ENCODE assay signal across 17 cellular contexts in the genomic region with DNA sequence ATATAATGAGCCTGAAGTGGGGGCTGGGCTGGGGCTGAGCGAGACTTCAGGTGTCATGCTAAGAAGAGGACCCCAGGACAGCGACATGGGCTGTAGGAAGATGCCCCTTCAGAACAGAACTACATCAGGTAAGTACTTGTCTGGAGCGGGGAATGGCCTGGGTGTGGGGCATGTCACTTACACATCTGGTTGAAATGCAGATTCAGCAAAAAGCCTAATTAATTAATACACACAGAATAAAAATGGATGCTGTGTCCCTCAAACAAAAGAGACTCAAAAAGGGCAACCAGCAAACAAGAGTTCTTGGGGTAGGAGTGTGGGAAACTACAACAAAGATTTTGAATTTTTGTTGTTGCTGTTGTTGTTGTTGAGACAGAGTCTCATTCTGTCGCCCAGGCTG. TPM values are rescaled to one million over a fixed set of nuclear protein-coding genes. Genes with fewer than 3 reads are reported as not detected.
DNase-seq lines count a peak whose midpoint lies in the region; ATAC-seq lines count a peak whose summit lies in the region.
"Had no signal": no experiment of that assay in that cellular context is flagged by ENCODE, and none has a peak within 500 bp of the region (broad histone marks: within the 10 kb centered on the region; RNA-seq: fewer than 3 reads in every experiment).

No MANE protein-coding gene starts in this region.

- H3K9me3 Mint-ChIP-seq in activated CD4-positive, alpha-beta T cell treated with anti-CD3 and anti-CD28 coated beads, Interleukin-2, amount 10 ng/mL, durations not matched to agents 24 days and 14 days = no peaks in the 10 kb centered on the region
- H3K9me3 Mint-ChIP-seq in stimulated activated naive CD8-positive, alpha-beta T cell treated with anti-CD3 and anti-CD28 coated beads, Interleukin-15, Interleukin-2, amounts not matched to agents 100 ng/mL and 50 ng/mL, for 24 hours = no peaks in the 10 kb centered on the region
- peaks cover 5% of the 10 kb centered on the region for H3K9me3 Mint-ChIP-seq in activated CD8-positive, alpha-beta T cell treated with anti-CD3 and anti-CD28 coated beads, Interleukin-2, amount 10 ng/mL, durations not matched to agents 7 days and 5 days (ENCODE audit: insufficient read depth)
- H3K9me3 Mint-ChIP-seq in stimulated activated memory B cell treated with anti-CD40 and anti-IgM and Interleukin-4, amounts not matched to agents 10 μg/mL and 1 μg/mL and 100 μg/mL, for 72 hours = peaks cover 2% of the 10 kb centered on the region

- no peak overlapping the region for H3K27ac Mint-ChIP-seq in activated CD4-positive, alpha-beta T cell treated with anti-CD3 and anti-CD28 coated beads, Interleukin-2, amount 10 ng/mL, durations not matched to agents 24 days and 14 days
- H3K27ac Mint-ChIP-seq in stimulated activated naive CD8-positive, alpha-beta T cell treated with anti-CD3 and anti-CD28 coated beads, Interleukin-15, Interleukin-2, amounts not matched to agents 100 ng/mL and 50 ng/mL, for 24 hours = no peak overlapping the region
- no peak overlapping the region for H3K27ac Mint-ChIP-seq in activated CD8-positive, alpha-beta T cell treated with anti-CD3 and anti-CD28 coated beads, Interleukin-2, amount 10 ng/mL, durations not matched to agents 7 days and 5 days
- H3K27ac Mint-ChIP-seq in stimulated activated memory B cell treated with anti-CD40 and anti-IgM and Interleukin-4, amounts not matched to agents 10 μg/mL and 1 μg/mL and 100 μg/mL, for 72 hours = no peak overlapping the region

- H3K4me1 Mint-ChIP-seq in activated CD4-positive, alpha-beta T cell treated with anti-CD3 and anti-CD28 coated beads, Interleukin-2, amount 10 ng/mL, durations not matched to agents 24 days and 14 days = peaks cover 34% of the 10 kb centered on the region
- H3K4me1 Mint-ChIP-seq in stimulated activated naive CD8-positive, alpha-beta T cell treated with anti-CD3 and anti-CD28 coated beads, Interleukin-15, Interleukin-2, amounts not matched to agents 100 ng/mL and 50 ng/mL, for 24 hours (ENCODE audit: low read depth) = peaks cover 36% of the 10 kb centered on the region
- peaks cover 54% of the 10 kb centered on the region for H3K4me1 Mint-ChIP-seq in activated CD8-positive, alpha-beta T cell treated with anti-CD3 and anti-CD28 coated beads, Interleukin-2, amount 10 ng/mL, durations not matched to agents 7 days and 5 days (ENCODE audit: low read depth)
- peaks cover 36% of the 10 kb centered on the region for H3K4me1 Mint-ChIP-seq in stimulated activated memory B cell treated with anti-CD40 and anti-IgM and Interleukin-4, amounts not matched to agents 10 μg/mL and 1 μg/mL and 100 μg/mL, for 72 hours

- H3K4me3 Mint-ChIP-seq in activated CD4-positive, alpha-beta T cell treated with anti-CD3 and anti-CD28 coated beads, Interleukin-2, amount 10 ng/mL, durations not matched to agents 24 days and 14 days = peak overlapping the region; percentile 76
- H3K4me3 Mint-ChIP-seq in stimulated activated naive CD8-positive, alpha-beta T cell treated with anti-CD3 and anti-CD28 coated beads, Interleukin-15, Interleukin-2, amounts not matched to agents 100 ng/mL and 50 ng/mL, for 24 hours = peak overlapping the region; percentile 70
- H3K4me3 Mint-ChIP-seq in activated CD8-positive, alpha-beta T cell treated with anti-CD3 and anti-CD28 coated beads, Interleukin-2, amount 10 ng/mL, durations not matched to agents 7 days and 5 days = peak overlapping the region; percentile 77
- no peak overlapping the region for H3K4me3 Mint-ChIP-seq in stimulated activated memory B cell treated with anti-CD40 and anti-IgM and Interleukin-4, amounts not matched to agents 10 μg/mL and 1 μg/mL and 100 μg/mL, for 72 hours

- intact Hi-C loops in activated CD4-positive, alpha-beta T cell treated with anti-CD3 and anti-CD28 coated beads, Interleukin-2, amount 10 ng/mL, durations not matched to agents 24 days and 14 days (cut with micrococcal nuclease) = no loop called here

- H3K36me3 Mint-ChIP-seq in activated CD4-positive, alpha-beta T cell treated with anti-CD3 and anti-CD28 coated beads, Interleukin-2, amount 10 ng/mL, durations not matched to agents 24 days and 14 days (ENCODE audit: low read depth) = no peaks in the 10 kb centered on the region
- no peaks in the 10 kb centered on the region for H3K36me3 Mint-ChIP-seq in stimulated activated naive CD8-positive, alpha-beta T cell treated with anti-CD3 and anti-CD28 coated beads, Interleukin-15, Interleukin-2, amounts not matched to agents 100 ng/mL and 50 ng/mL, for 24 hours (ENCODE audit: low read depth)
- H3K36me3 Mint-ChIP-seq in activated CD8-positive, alpha-beta T cell treated with anti-CD3 and anti-CD28 coated beads, Interleukin-2, amount 10 ng/mL, durations not matched to agents 7 days and 5 days (ENCODE audit: low read depth) = no peaks in the 10 kb centered on the region
- H3K36me3 Mint-ChIP-seq in stimulated activated memory B cell treated with anti-CD40 and anti-IgM and Interleukin-4, amounts not matched to agents 10 μg/mL and 1 μg/mL and 100 μg/mL, for 72 hours = no peaks in the 10 kb centered on the region

- CTCF ChIA-PET in activated CD8-positive, alpha-beta T cell treated with anti-CD3 and anti-CD28 coated beads, Interleukin-2, amount 10 ng/mL, durations not matched to agents 7 days and 5 days (lab: Charles Lee) = interaction anchor here (0.9 to 3.1 kb wide), 17 partner anchors 8 to 249 kb away, joined by 3 to 57 read pairs (median 12); a partner anchor contains a TSS

- POLR2A ChIA-PET in activated CD8-positive, alpha-beta T cell treated with anti-CD3 and anti-CD28 coated beads, Interleukin-2, amount 10 ng/mL, durations not matched to agents 7 days and 5 days (lab: Charles Lee) = interaction anchor here (2.3 to 2.5 kb wide), 2 partner anchors 13 to 38 kb away, joined by 16 to 21 read pairs; a partner anchor contains a TSS

- no peak for ATAC-seq in stimulated activated naive CD8-positive, alpha-beta T cell treated with anti-CD3 and anti-CD28 coated beads, Interleukin-15, Interleukin-2, amounts not matched to agents 100 U/mL and 50 U/mL, for 24 hours
- ATAC-seq in activated CD8-positive, alpha-beta T cell treated with anti-CD3 and anti-CD28 coated beads, Interleukin-2, amount 10 ng/mL, durations not matched to agents 7 days and 5 days = no peak
- no peak for ATAC-seq in stimulated activated memory B cell treated with anti-CD40 and anti-IgM and Interleukin-4, amounts not matched to agents 10 μg/mL and 1 μg/mL and 100 μg/mL, for 72 hours

- H3K27me3 Mint-ChIP-seq in activated CD4-positive, alpha-beta T cell treated with anti-CD3 and anti-CD28 coated beads, Interleukin-2, amount 10 ng/mL, durations not matched to agents 24 days and 14 days = no peaks in the 10 kb centered on the region
- H3K27me3 Mint-ChIP-seq in stimulated activated naive CD8-positive, alpha-beta T cell treated with anti-CD3 and anti-CD28 coated beads, Interleukin-15, Interleukin-2, amounts not matched to agents 100 ng/mL and 50 ng/mL, for 24 hours = peaks cover 3% of the 10 kb centered on the region
- H3K27me3 Mint-ChIP-seq in activated CD8-positive, alpha-beta T cell treated with anti-CD3 and anti-CD28 coated beads, Interleukin-2, amount 10 ng/mL, durations not matched to agents 7 days and 5 days (ENCODE audit: low read depth) = no peaks in the 10 kb centered on the region
- H3K27me3 Mint-ChIP-seq in stimulated activated memory B cell treated with anti-CD40 and anti-IgM and Interleukin-4, amounts not matched to agents 10 μg/mL and 1 μg/mL and 100 μg/mL, for 72 hours = peaks cover 28% of the 10 kb centered on the region

- DNase-seq in activated CD4-positive, alpha-beta T cell treated with anti-CD3 and anti-CD28 coated beads, Interleukin-2, amount 10 ng/mL, durations not matched to agents 24 days and 14 days = no peak
- DNase-seq in activated CD4-positive, alpha-beta T cell treated with anti-CD3 and anti-CD28 coated beads for 48 hours = no peak
- DNase-seq in stimulated activated naive CD8-positive, alpha-beta T cell treated with anti-CD3 and anti-CD28 coated beads, Interleukin-15, Interleukin-2, amounts not matched to agents 100 U/mL and 50 U/mL, for 24 hours = no peak
- DNase-seq in activated CD8-positive, alpha-beta T cell treated with anti-CD3 and anti-CD28 coated beads, Interleukin-2, amount 10 ng/mL, durations not matched to agents 7 days and 5 days = no peak
- no peak for DNase-seq in OCI-M2 (lab: John Stamatoyannopoulos, UW; ENCODE audit: unreplicated experiment)
- no peak for DNase-seq in iPS-NIHi11 (ENCODE audit: low spot score)
- DNase-seq: C1 segment of cervical spinal cord; NCI-H1105 treated with DMSO at 0.1 percent for 48 hours; NCI-H1694; NCI-H748 treated with DMSO at 0.1 percent for 48 hours; NK-92 treated with Interleukin-12 subunit alpha and Interleukin-12 subunit beta, amount 100 ng/mL, for 24 hours; Right ventricle myocardium superior had no signal

RNA-seq across cellular contexts. Expression of a gene that starts 11.8 kb away (rescaled TPM):
- 0.51 and 0.95 TPM in 2 replicates for total RNA-seq in activated CD4-positive, alpha-beta T cell treated with anti-CD3 and anti-CD28 coated beads, Interleukin-2, amount 10 ng/mL, durations not matched to agents 24 days and 14 days
- under 1 TPM; 0.68 to 0.82 TPM for total RNA-seq in activated CD8-positive, alpha-beta T cell treated with anti-CD3 and anti-CD28 coated beads, Interleukin-2, amount 10 ng/mL, durations not matched to agents 7 days and 5 days
- total RNA-seq: A172, H1, NCI-H460 had no signal

RNA-seq across cellular contexts. Expression of a gene that starts 13.5 kb away (rescaled TPM):
- 95.6 and 100 TPM in 2 replicates for total RNA-seq in activated CD4-positive, alpha-beta T cell treated with anti-CD3 and anti-CD28 coated beads, Interleukin-2, amount 10 ng/mL, durations not matched to agents 24 days and 14 days
- 100 to 1,000 TPM; 102 to 104 TPM for total RNA-seq in activated CD8-positive, alpha-beta T cell treated with anti-CD3 and anti-CD28 coated beads, Interleukin-2, amount 10 ng/mL, durations not matched to agents 7 days and 5 days

RNA-seq across cellular contexts. Expression of a gene that starts 24.8 kb away (rescaled TPM):
- 12.2 and 13.6 TPM in 2 replicates for total RNA-seq in activated CD4-positive, alpha-beta T cell treated with anti-CD3 and anti-CD28 coated beads, Interleukin-2, amount 10 ng/mL, durations not matched to agents 24 days and 14 days
- 10 to 100 TPM; 13.6 to 15.0 TPM for total RNA-seq in activated CD8-positive, alpha-beta T cell treated with anti-CD3 and anti-CD28 coated beads, Interleukin-2, amount 10 ng/mL, durations not matched to agents 7 days and 5 days

RNA-seq across cellular contexts. Expression of a gene that starts 38.6 kb away (rescaled TPM):
- 145 and 146 TPM in 2 replicates for total RNA-seq in activated CD4-positive, alpha-beta T cell treated with anti-CD3 and anti-CD28 coated beads, Interleukin-2, amount 10 ng/mL, durations not matched to agents 24 days and 14 days
- total RNA-seq in activated CD8-positive, alpha-beta T cell treated with anti-CD3 and anti-CD28 coated beads, Interleukin-2, amount 10 ng/mL, durations not matched to agents 7 days and 5 days = 100 to 1,000 TPM; 137 to 139 TPM

RNA-seq across cellular contexts. Expression of a gene that starts 41.1 kb away (rescaled TPM):
- 5.8 and 6.7 TPM in 2 replicates for total RNA-seq in activated CD4-positive, alpha-beta T cell treated with anti-CD3 and anti-CD28 coated beads, Interleukin-2, amount 10 ng/mL, durations not matched to agents 24 days and 14 days
- total RNA-seq in activated CD8-positive, alpha-beta T cell treated with anti-CD3 and anti-CD28 coated beads, Interleukin-2, amount 10 ng/mL, durations not matched to agents 7 days and 5 days = 1 to 10 TPM; 5.7 to 6.4 TPM
